10 cellular contexts compared by ENCODE assay signal in genomic region chr3:9902372-9903237, GRCh38. TPM values are rescaled to one million over a fixed set of nuclear protein-coding genes. Genes with fewer than 3 reads are reported as not detected.
DNase-seq lines count a peak whose midpoint lies in the region; ATAC-seq and TF ChIP-seq lines count a peak whose summit lies in the region.
"Had no signal": no experiment of that assay in that cellular context is flagged by ENCODE, and none has a peak within 500 bp of the region (broad histone marks: within the 10 kb centered on the region; RNA-seq: fewer than 3 reads in every experiment).

Gene IL17RE (plus strand): TSS chr3:9902848. CDS start chr3:9902933, 85 bp downstream.

- peak within 1 kb of the TSS; percentile 66 for H3K27ac Mint-ChIP-seq in activated CD4-positive, alpha-beta T cell treated with anti-CD3 and anti-CD28 coated beads, Interleukin-2, amount 10 ng/mL, durations not matched to agents 7 days and 5 days

- ATAC-seq in left lobe of liver: peak; percentile 70
- no peak for ATAC-seq in GM21723 (IDR thresholded peaks at IDR 0.05; ENCODE audit: unreplicated experiment)

- no peaks in the 10 kb centered on the region for H3K9me3 ChIP-seq in adipocyte (ENCODE audit: control insufficient read depth, low read length)
- no peaks in the 10 kb centered on the region for H3K9me3 ChIP-seq in thymus (ENCODE audit: control insufficient read depth)
- H3K9me3 ChIP-seq in BE2C: no peaks in the 10 kb centered on the region

- H3K9ac ChIP-seq in adipocyte (ENCODE audit: low read length): peak within 1 kb of the TSS; percentile 85

- no peak for TF ChIP-seq CTCF in BE2C (IDR thresholded peaks at IDR 0.05; ENCODE audit: low read depth, low read length)

- no peaks in the 10 kb centered on the region for H3K27me3 ChIP-seq in adipocyte (replicated peaks; ENCODE audit: control insufficient read depth, insufficient read depth, low read length)
- H3K27me3 ChIP-seq in thymus (ENCODE audit: control insufficient read depth, insufficient read depth): no peaks in the 10 kb centered on the region
- H3K27me3 ChIP-seq in BE2C: no peaks in the 10 kb centered on the region

- WGBS in thymus: 68% methylated on average over 13 of the region's 13 CpGs

- no peaks in the 10 kb centered on the region for H3K9me3 Mint-ChIP-seq in activated CD4-positive, alpha-beta T cell treated with anti-CD3 and anti-CD28 coated beads, Interleukin-2, amount 10 ng/mL, durations not matched to agents 7 days and 5 days

- H3K4me3 Mint-ChIP-seq in activated CD4-positive, alpha-beta T cell treated with anti-CD3 and anti-CD28 coated beads, Interleukin-2, amount 10 ng/mL, durations not matched to agents 7 days and 5 days: peak within 1 kb of the TSS; percentile 22

- peaks cover 40% of the 10 kb centered on the region for H3K4me1 ChIP-seq in adipocyte (ENCODE audit: control insufficient read depth, insufficient read depth, low read length)
- H3K4me1 ChIP-seq in thymus (ENCODE audit: control insufficient read depth, insufficient read depth, low read length): peaks cover 21% of the 10 kb centered on the region
- no peaks in the 10 kb centered on the region for H3K4me1 ChIP-seq in BE2C

- peak within 1 kb of the TSS; percentile 75 for H3K4me3 ChIP-seq in adipocyte (ENCODE audit: low read length)
- H3K4me3 ChIP-seq in thymus (ENCODE audit: low read length): peak within 1 kb of the TSS; percentile 25
- H3K4me3 ChIP-seq in BE2C (ENCODE audit: low read depth, low read length): no peak within 1 kb of the TSS

- H3K36me3 ChIP-seq in adipocyte (ENCODE audit: control insufficient read depth, insufficient read depth, low read length, severe bottlenecking) (peaks cover 1% of the 10 kb centered on the region), thymus (ENCODE audit: control insufficient read depth, insufficient read depth) (no peaks in the 10 kb centered on the region), BE2C (no peaks in the 10 kb centered on the region)

- POLR2A ChIA-PET in activated CD4-positive, alpha-beta T cell treated with anti-CD3 and anti-CD28 coated beads, Interleukin-2, amount 10 ng/mL, durations not matched to agents 7 days and 5 days (lab: Charles Lee): interaction anchor here (0.8 kb wide), 1 partner anchor 22 kb away, joined by 3 read pairs; no protein-coding TSS in a partner anchor

- no peaks in the 10 kb centered on the region for H3K27me3 Mint-ChIP-seq in activated CD4-positive, alpha-beta T cell treated with anti-CD3 and anti-CD28 coated beads, Interleukin-2, amount 10 ng/mL, durations not matched to agents 7 days and 5 days

- no peak for DNase-seq in activated CD4-positive, alpha-beta T cell treated with anti-CD3 and anti-CD28 coated beads, Interleukin-2, amount 10 ng/mL, durations not matched to agents 7 days and 5 days
- no peak for DNase-seq in activated CD4-positive, alpha-beta T cell treated with anti-CD3 and anti-CD28 coated beads for 1 hour
- DNase-seq in adipocyte (ENCODE audit: low read depth) (no peak), left lobe of liver (ENCODE audit: low spot score) (peak; percentile 76), BE2C (no peak), RKO (ENCODE audit: low spot score) (no peak)
- DNase-seq: DMS79 treated with DMSO at 0.1 percent for 48 hours, NCI-H2029 treated with DMSO at 0.1 percent for 48 hours had no signal

- H3K27ac ChIP-seq in thymus (ENCODE audit: low read depth): peak within 1 kb of the TSS; percentile 55

- H3K4me1 Mint-ChIP-seq in activated CD4-positive, alpha-beta T cell treated with anti-CD3 and anti-CD28 coated beads, Interleukin-2, amount 10 ng/mL, durations not matched to agents 7 days and 5 days: peaks cover 31% of the 10 kb centered on the region

- no peaks in the 10 kb centered on the region for H3K36me3 Mint-ChIP-seq in activated CD4-positive, alpha-beta T cell treated with anti-CD3 and anti-CD28 coated beads, Interleukin-2, amount 10 ng/mL, durations not matched to agents 7 days and 5 days (ENCODE audit: low read depth)

- CTCF ChIA-PET in activated CD4-positive, alpha-beta T cell treated with anti-CD3 and anti-CD28 coated beads, Interleukin-2, amount 10 ng/mL, durations not matched to agents 7 days and 5 days (lab: Charles Lee): interaction anchor here (0.5 to 2.9 kb wide), 8 partner anchors 9 to 411 kb away, joined by 3 to 13 read pairs (median 3); partner anchors contain the start of gene IL17RC

RNA-seq across cellular contexts. Expression of gene IL17RE, which starts in this region (rescaled TPM):
- 1 to 10 TPM; 1.5 to 2.7 TPM for total RNA-seq in activated CD4-positive, alpha-beta T cell treated with anti-CD3 and anti-CD28 coated beads, Interleukin-2, amount 10 ng/mL, durations not matched to agents 7 days and 5 days
- 2.5 TPM for total RNA-seq in left lobe of liver
- polyA plus RNA-seq in thymus: 3.6 TPM
- polyA plus RNA-seq in BE2C (2012; ENCODE audit: insufficient read depth, insufficient read length, low read depth): 2.9 TPM
